Comparison of ENCODE assay signal across 24 cellular contexts in the genomic region with DNA sequence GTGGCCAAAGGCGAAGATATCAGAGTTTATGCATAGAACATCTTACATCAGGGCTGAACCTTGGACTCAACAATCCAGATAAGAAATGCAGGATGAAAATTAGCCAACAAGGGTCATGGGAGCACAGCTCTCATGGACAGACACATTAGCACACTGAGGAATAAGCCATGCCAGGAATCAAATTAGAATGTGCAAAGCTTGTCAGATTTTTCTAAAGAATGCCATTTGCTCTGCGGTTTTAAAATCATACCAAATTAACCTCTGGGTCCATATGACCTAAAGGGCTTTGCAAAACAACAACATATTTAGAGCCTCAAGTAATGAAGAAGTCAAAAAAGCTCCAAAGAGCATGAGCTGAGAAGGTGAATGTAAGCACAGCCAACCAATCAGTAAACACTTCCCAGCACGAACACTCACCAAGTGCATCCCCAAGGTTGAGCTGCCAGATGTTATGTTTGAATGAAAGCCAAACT.
DNase-seq lines count a peak whose midpoint lies in the region; ATAC-seq, FAIRE-seq and TF ChIP-seq lines count a peak whose summit lies in the region.
"Had no signal": no experiment of that assay in that cellular context is flagged by ENCODE, and none has a peak within 500 bp of the region (broad histone marks: within the 10 kb centered on the region; RNA-seq: fewer than 3 reads in every experiment).

No MANE protein-coding gene starts in this region.

- no peak for FAIRE-seq in pancreas (lab: Jason Lieb, UNC)
- FAIRE-seq: bronchial epithelial cell had no signal

- DNase-seq in Daoy (ENCODE audit: low read depth) (peak; percentile 16), NCI-H69 (lab: John Stamatoyannopoulos, UW) (peak; percentile 24), fibroblast of villous mesenchyme (ENCODE audit: low read depth) (peak; percentile 24), pancreas (peak in 2 of 6 donors; percentile 17 to 21), head of caudate nucleus (no peak), mesenteric fat pad (ENCODE audit: low spot score) (no peak)
- DNase-seq: activated B cell treated with CpG ODN at 0.5 μM for 24 hours; CD4-positive, CD25-positive, alpha-beta regulatory T cell; DMS53; dorsolateral prefrontal cortex; MM.1S; NCI-H187; NCI-H345; T-helper 9 cell; testis had no signal

- ATAC-seq in pancreas (peak; percentile 81 to 97 (median 90)), HG03139 (IDR thresholded peaks at IDR 0.05; ENCODE audit: unreplicated experiment) (no peak), HG03354 (IDR thresholded peaks at IDR 0.05; ENCODE audit: poor library complexity, severe bottlenecking, unreplicated experiment) (no peak)
- ATAC-seq: natural killer cell treated with Interleukin-12 subunit alpha and Interleukin-12 subunit beta and Interleukin-15 and Interleukin-18, amount 100 ng/mL, for 72 hours; Panc1; stimulated activated effector memory CD8-positive, alpha-beta T cell treated with anti-CD3 and anti-CD28 coated beads, Interleukin-12 subunit alpha, Interleukin-12 subunit beta, amount 100 ng/mL, for 72 hours had no signal

- no peaks in the 10 kb centered on the region for H3K27me3 ChIP-seq in pancreas
- H3K27me3 ChIP-seq: dorsolateral prefrontal cortex, testis had no signal

- no peaks in the 10 kb centered on the region for H3K9me3 ChIP-seq in pancreas
- H3K9me3 ChIP-seq: prostate gland, testis had no signal

- no peaks in the 10 kb centered on the region for H3K36me3 ChIP-seq in pancreas
- H3K36me3 ChIP-seq: prostate gland had no signal

- intact Hi-C loops in pancreas (cut with DNase I) (no loop called here), head of caudate nucleus (cut with DNase I) (no loop called here)

- WGBS in pancreas, 2 donors = 22% methylated on average over 3 of the region's 3 CpGs

- no peak overlapping the region for H3K4me3 ChIP-seq in fibroblast of villous mesenchyme (ENCODE audit: low read depth, low read length)
- no peak overlapping the region for H3K4me3 ChIP-seq in pancreas
- H3K4me3 ChIP-seq: dorsolateral prefrontal cortex, prostate gland, SK-N-MC, testis had no signal

- peaks cover 4 to 11% (median 10%) of the 10 kb centered on the region in 3 donors for H3K4me1 ChIP-seq in pancreas
- H3K4me1 ChIP-seq: prostate gland, testis had no signal

- TF ChIP-seq CTCF in fibroblast of villous mesenchyme (IDR thresholded peaks at IDR 0.05; ENCODE audit: insufficient read depth, low read depth, low read length) (no peak), pancreas (IDR thresholded peaks at IDR 0.05) (no peak)

- no peak overlapping the region for H3K27ac ChIP-seq in pancreas
- H3K27ac ChIP-seq: HL-60, prostate gland, SK-N-MC, testis had no signal

Comparison
In these comparisons a context has a peak if more than half of its experiments do, and no peak if none do; other contexts are left out.
1. DNase-seq: peak in Daoy (single experiment), NCI-H69 (single experiment) and fibroblast of villous mesenchyme (single experiment); none in head of caudate nucleus (0 of 42) and mesenteric fat pad (single experiment).
2. ATAC-seq: peak in pancreas (4 of 4); none in HG03139 (single experiment) and HG03354 (single experiment).